Comparison of ENCODE assay signal across 24 cellular contexts in genomic region chr4:119671205-119671604, GRCh38.
"Had no signal": no experiment of that assay in that cellular context is flagged by ENCODE, and none has a peak within 500 bp of the region (broad histone marks: within the 10 kb centered on the region; RNA-seq: fewer than 3 reads in every experiment).

No MANE protein-coding gene starts in this region.

- H3K9me3 ChIP-seq: colonic mucosa, esophagus squamous epithelium, left ventricle myocardium inferior, lower lobe of right lung, ovary, right lobe of liver, stomach, thyroid gland had no signal

- H3K27me3 ChIP-seq: colonic mucosa, esophagus squamous epithelium, ovary, right lobe of liver, stomach, thyroid gland had no signal

- H3K4me3 ChIP-seq: colonic mucosa, esophagus squamous epithelium, left ventricle myocardium inferior, lower lobe of right lung, ovary, right lobe of liver, stomach, thyroid gland had no signal

- H3K27ac ChIP-seq: colonic mucosa, esophagus squamous epithelium, left ventricle myocardium inferior, lower lobe of right lung, ovary, right lobe of liver, stomach, thyroid gland had no signal

- ATAC-seq: left colon; lower lobe of right lung; naive thymus-derived CD8-positive, alpha-beta T cell; right lobe of liver; stimulated activated effector memory CD8-positive, alpha-beta T cell treated with anti-CD3 and anti-CD28 coated beads, Interleukin-12 subunit alpha, Interleukin-12 subunit beta, amount 100 ng/mL, for 72 hours had no signal

- DNase-seq: colonic mucosa; dermis blood vessel endothelial cell; effector memory CD4-positive, alpha-beta T cell; esophagus squamous epithelium; foreskin melanocyte; hypothalamus; immature natural killer cell; islet precursor cell; kidney glomerular epithelial cell; left colon; left ventricle myocardium inferior; lower lobe of right lung; naive thymus-derived CD8-positive, alpha-beta T cell; nephron progenitor cell; nucleus accumbens; ovary; right lobe of liver; stimulated activated CD4-positive, alpha-beta T cell treated with anti-CD3 and anti-CD28 coated beads, Interleukin-2, amount 100 ng/mL, for 24 hours; stimulated activated CD4-positive, alpha-beta T cell treated with anti-CD3 and anti-CD28 coated beads, Interleukin-4, amount 100 ng/mL, for 24 hours; stimulated activated naive CD4-positive, alpha-beta T cell treated with Interleukin-2 at 50 U/mL for 16 hours; stomach; thyroid gland; trophoblast cell had no signal

- H3K36me3 ChIP-seq: colonic mucosa, esophagus squamous epithelium, left ventricle myocardium inferior, lower lobe of right lung, ovary, right lobe of liver, stomach, thyroid gland had no signal

- H3K4me1 ChIP-seq: colonic mucosa, esophagus squamous epithelium, left ventricle myocardium inferior, lower lobe of right lung, right lobe of liver, stomach, thyroid gland had no signal
